In genomic region chr20:62924567-62925419, GRCh38 we compare ENCODE assay signal across 8 cellular contexts. TPM values are rescaled to one million over a fixed set of nuclear protein-coding genes. Genes with fewer than 3 reads are reported as not detected.
DNase-seq lines count a peak whose midpoint lies in the region; ATAC-seq and TF ChIP-seq lines count a peak whose summit lies in the region.

No MANE protein-coding gene starts in this region.

- H3K4me3 Mint-ChIP-seq in neural crest cell = peak overlapping the region; percentile 92

- H3K27me3 ChIP-seq in cardiac muscle cell = no peaks in the 10 kb centered on the region

- H3K9me3 Mint-ChIP-seq in neural crest cell = no peaks in the 10 kb centered on the region

- H3K27ac Mint-ChIP-seq in neural crest cell (ENCODE audit: unreplicated experiment) = peak overlapping the region; percentile 64

- peaks cover 61% of the 10 kb centered on the region for H3K4me1 Mint-ChIP-seq in neural crest cell

- ATAC-seq in Right ventricle myocardium superior (ENCODE audit: poor library complexity) (no peak), HG02798 (IDR thresholded peaks at IDR 0.05; ENCODE audit: poor library complexity, unreplicated experiment) (no peak), HG03521 (IDR thresholded peaks at IDR 0.05; ENCODE audit: unreplicated experiment) (no peak)

- peak overlapping the region; percentile 98 for H3K27ac ChIP-seq in cardiac muscle cell

- no peaks in the 10 kb centered on the region for H3K36me3 ChIP-seq in cardiac muscle cell

- no peaks in the 10 kb centered on the region for H3K9me3 ChIP-seq in cardiac muscle cell (ENCODE audit: low read depth)

- DNase-seq in cardiac muscle cell (ENCODE audit: low read depth in 1 of 2, low spot score in 1 of 2) (peak in 1 of 2 donors; percentile 39), Right ventricle myocardium superior (no peak), T follicular helper cell (ENCODE audit: low read depth) (peak; percentile 23), epithelial cell of esophagus (ENCODE audit: low read depth) (peak; percentile 93), neural crest cell (ENCODE audit: low read depth, low spot score) (no peak), DMS79 treated with DMSO at 0.1 percent for 48 hours (lab: John Stamatoyannopoulos, UW) (no peak)

- intact Hi-C loops in Right ventricle myocardium superior (cut with DNase I) = no loop called here

- H3K4me1 ChIP-seq in cardiac muscle cell (ENCODE audit: low read depth) = peaks cover 34% of the 10 kb centered on the region

- TF ChIP-seq CTCF in cardiac muscle cell (IDR thresholded peaks at IDR 0.05; ENCODE audit: low read depth, low read length) (no peak), epithelial cell of esophagus (IDR thresholded peaks at IDR 0.05; ENCODE audit: insufficient read depth, low read depth, low read length, missing control alignments) (no peak), neural crest cell (conservative IDR thresholded peaks at IDR 0.05) (no peak)

- H3K27me3 Mint-ChIP-seq in neural crest cell (ENCODE audit: low read depth) = no peaks in the 10 kb centered on the region

- no peaks in the 10 kb centered on the region for H3K36me3 Mint-ChIP-seq in neural crest cell (ENCODE audit: low read depth)

- H3K4me3 ChIP-seq in cardiac muscle cell = peak overlapping the region; percentile 97
- peak overlapping the region; percentile 93 for H3K4me3 ChIP-seq in epithelial cell of esophagus (ENCODE audit: low read length)

RNA-seq across cellular contexts. Expression of gene DIDO1, which starts 1.5 kb away (rescaled TPM):
- total RNA-seq in cardiac muscle cell = 39.4 and 69.2 TPM in 2 replicates
- polyA plus RNA-seq in cardiac muscle cell = 28.3 and 42.5 TPM in 2 replicates
- total RNA-seq in Right ventricle myocardium superior = 32.3 TPM
- 72.0 TPM in 2 replicates for total RNA-seq in neural crest cell

RNA-seq across cellular contexts. Expression of gene GID8, which starts 13.2 kb away (rescaled TPM):
- total RNA-seq in cardiac muscle cell (42.1 and 49.5 TPM in 2 replicates), Right ventricle myocardium superior (15.5 TPM), neural crest cell (62.3 and 65.6 TPM in 2 replicates)
- polyA plus RNA-seq in cardiac muscle cell = 24.5 and 34.0 TPM in 2 replicates

RNA-seq across cellular contexts. Expression of gene SLC17A9, which starts 27.7 kb away (rescaled TPM):
- total RNA-seq in cardiac muscle cell (2.5 and 3.2 TPM in 2 replicates), Right ventricle myocardium superior (0.73 TPM), neural crest cell (1.2 and 1.4 TPM in 2 replicates)
- 1.8 and 4.1 TPM in 2 replicates for polyA plus RNA-seq in cardiac muscle cell

Comparison
In these comparisons a context has a peak if more than half of its experiments do, and no peak if none do; other contexts are left out.
1. DNase-seq: peak in T follicular helper cell (single experiment) and epithelial cell of esophagus (single experiment); none in Right ventricle myocardium superior (single experiment), neural crest cell (single experiment) and DMS79 treated with DMSO at 0.1 percent for 48 hours (single experiment).